26 cellular contexts compared by ENCODE assay signal in genomic region chr6:48085131-48085741, GRCh38. TPM values are rescaled to one million over a fixed set of nuclear protein-coding genes. Genes with fewer than 3 reads are reported as not detected.
"Had no signal": no experiment of that assay in that cellular context is flagged by ENCODE, and none has a peak within 500 bp of the region (broad histone marks: within the 10 kb centered on the region; RNA-seq: fewer than 3 reads in every experiment).

No MANE protein-coding gene starts in this region.

- H3K27ac ChIP-seq: neural progenitor cell, ovary, parathyroid adenoma, psoas muscle, right lobe of liver, sigmoid colon, suprapubic skin, testis, tibial artery, transverse colon, upper lobe of right lung, uterus had no signal

- H3K9me3 ChIP-seq: ovary, psoas muscle, right lobe of liver, sigmoid colon, testis, tibial artery, transverse colon, upper lobe of right lung, uterus had no signal

- ATAC-seq: natural killer cell; psoas muscle; right cardiac atrium; stimulated activated effector memory CD8-positive, alpha-beta T cell treated with anti-CD3 and anti-CD28 coated beads, Interleukin-12 subunit alpha, Interleukin-12 subunit beta, amount 100 ng/mL, for 72 hours; stimulated activated naive CD8-positive, alpha-beta T cell treated with anti-CD3 and anti-CD28 coated beads, Interleukin-15, amount 100 ng/mL, for 72 hours; stimulated activated naive CD8-positive, alpha-beta T cell treated with anti-CD3 and anti-CD28 coated beads, Interleukin-15, Interleukin-2, amounts not matched to agents 100 U/mL and 50 U/mL, for 24 hours; upper lobe of right lung had no signal

- H3K4me3 ChIP-seq: neural progenitor cell, ovary, psoas muscle, right lobe of liver, sigmoid colon, suprapubic skin, testis, tibial artery, transverse colon, upper lobe of right lung, uterus had no signal

- H3K4me1 ChIP-seq: parathyroid adenoma, psoas muscle, right lobe of liver, sigmoid colon, suprapubic skin, testis, tibial artery, upper lobe of right lung, uterus had no signal

- H3K36me3 ChIP-seq: neural progenitor cell, ovary, right lobe of liver, sigmoid colon, suprapubic skin, tibial artery, transverse colon, upper lobe of right lung, uterus had no signal

- DNase-seq: natural killer cell; occipital lobe; ovary; posterior cingulate gyrus; psoas muscle; right cardiac atrium; right lobe of liver; sigmoid colon; small intestine; stimulated activated CD4-positive, alpha-beta T cell treated with anti-CD3 and anti-CD28 coated beads, Interleukin-15, amount 100 ng/mL, for 24 hours; stimulated activated CD4-positive, alpha-beta T cell treated with anti-CD3 and anti-CD28 coated beads, Interleukin-2, amount 100 ng/mL, for 24 hours; stimulated activated CD4-positive, alpha-beta T cell treated with anti-CD3 and anti-CD28 coated beads, Interleukin-2, amount 100 ng/mL, for 48 hours; stimulated activated CD4-positive, alpha-beta T cell treated with anti-CD3 and anti-CD28 coated beads, Interleukin-4, amount 100 ng/mL, for 24 hours; stimulated activated naive CD4-positive, alpha-beta T cell; stimulated activated naive CD8-positive, alpha-beta T cell treated with anti-CD3 and anti-CD28 coated beads, Interleukin-15, amount 100 ng/mL, for 72 hours; stimulated activated naive CD8-positive, alpha-beta T cell treated with anti-CD3 and anti-CD28 coated beads, Interleukin-15, Interleukin-2, amounts not matched to agents 100 U/mL and 50 U/mL, for 24 hours; substantia nigra; testis; tibial artery; transverse colon; upper lobe of right lung; uterus had no signal

RNA-seq across cellular contexts. Expression of gene PTCHD4, which starts 25.8 kb away (rescaled TPM):
- total RNA-seq: natural killer cell had no signal
